ENCODE assay signal across 17 cellular contexts in the genomic region with DNA sequence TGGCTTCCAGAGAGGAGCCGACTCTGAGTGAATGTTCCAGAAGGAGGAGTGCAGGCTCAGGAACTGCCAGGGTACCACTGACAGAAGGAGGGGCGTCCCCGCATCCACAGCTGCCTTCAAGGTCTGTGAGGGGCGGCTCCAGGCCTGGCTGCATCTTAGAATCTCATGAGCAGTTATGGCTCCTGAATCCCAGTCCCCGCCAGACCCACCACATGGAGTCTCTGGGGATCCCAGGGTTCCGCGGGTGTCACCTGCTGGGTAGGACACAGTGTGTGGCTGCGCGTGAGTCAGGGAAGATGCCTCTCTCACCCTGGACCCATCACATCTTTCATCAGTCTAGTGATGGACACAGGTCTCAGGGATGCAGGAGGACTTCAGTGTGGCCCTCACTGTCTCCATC.
DNase-seq lines count a peak whose midpoint lies in the region; ATAC-seq and TF ChIP-seq lines count a peak whose summit lies in the region.
"Had no signal": no experiment of that assay in that cellular context is flagged by ENCODE, and none has a peak within 500 bp of the region (broad histone marks: within the 10 kb centered on the region; RNA-seq: fewer than 3 reads in every experiment).

No MANE protein-coding gene starts in this region.

- peaks cover 0 to 3% of the 10 kb centered on the region in 2 donors for H3K4me1 ChIP-seq in neuronal stem cell (ENCODE audit: control insufficient read depth in 2 of 2, insufficient read depth in 1 of 2, low read depth in 1 of 2, low read length in 2 of 2)
- H3K4me1 ChIP-seq in vagina = peaks cover 58% of the 10 kb centered on the region

- TF ChIP-seq CTCF in RWPE1 (conservative IDR thresholded peaks at IDR 0.05; ENCODE audit: low read depth) = no peak
- no peak for TF ChIP-seq CTCF in vagina (IDR thresholded peaks at IDR 0.05)
- TF ChIP-seq CTCF in activated CD8-positive, alpha-beta T cell treated with anti-CD3 and anti-CD28 coated beads for 36 hours (IDR thresholded peaks at IDR 0.05) = no peak
- no peak for TF ChIP-seq CTCF in progenitor cell of endocrine pancreas (IDR thresholded peaks at IDR 0.05; ENCODE audit: unreplicated experiment)

- peak overlapping the region; percentile 67 for H2BK5ac ChIP-seq in neuronal stem cell (ENCODE audit: low read length)

- peaks cover 6% of the 10 kb centered on the region for H3K79me1 ChIP-seq in neuronal stem cell (ENCODE audit: low read depth, low read length)

- DNase-seq in Right ventricle myocardium inferior (ENCODE audit: missing footprints) (peak; percentile 56), cardiac septum (ENCODE audit: low spot score) (no peak), RWPE1 (ENCODE audit: low spot score) (no peak), neuronal stem cell (ENCODE audit: low spot score) (no peak), vagina (ENCODE audit: extremely low spot score in 2 of 2) (no peak), progenitor cell of endocrine pancreas (ENCODE audit: low spot score, unreplicated experiment) (no peak)
- DNase-seq in activated CD8-positive, alpha-beta T cell treated with anti-CD3 and anti-CD28 coated beads for 36 hours = no peak
- DNase-seq: AML-193; C1 segment of cervical spinal cord; CD4-positive, alpha-beta memory T cell; DMS79 treated with DMSO at 0.1 percent for 48 hours; EL; H7 had no signal

- CTCF ChIA-PET in RWPE1 (lab: Yijun Ruan, JAX) = interaction anchor here (0.8 kb wide), 1 partner anchor 366 kb away, joined by 5 read pairs; no protein-coding TSS in a partner anchor
- CTCF ChIA-PET in activated CD8-positive, alpha-beta T cell treated with anti-CD3 and anti-CD28 coated beads for 36 hours (lab: Charles Lee) = no interaction called here

- H3K23ac ChIP-seq in neuronal stem cell (ENCODE audit: low read depth, low read length, poor library complexity) = no peak overlapping the region

- H3K27me3 ChIP-seq in neuronal stem cell (ENCODE audit: control insufficient read depth in 3 of 3, insufficient read depth in 3 of 3, low read depth in 1 of 3, low read length in 3 of 3) = no peaks in the 10 kb centered on the region
- H3K27me3 ChIP-seq in vagina = no peaks in the 10 kb centered on the region

- H2AFZ ChIP-seq in neuronal stem cell (ENCODE audit: low read length) = no peak overlapping the region
- H2AFZ ChIP-seq: GM23338 had no signal

- no peak for TF ChIP-seq POLR2A in vagina (IDR thresholded peaks at IDR 0.05)

- H3K14ac ChIP-seq in neuronal stem cell (ENCODE audit: low read length) = no peak overlapping the region

- H2BK15ac ChIP-seq in neuronal stem cell (ENCODE audit: low read length) = no peak overlapping the region

- H3K27ac Mint-ChIP-seq in activated CD8-positive, alpha-beta T cell treated with anti-CD3 and anti-CD28 coated beads for 36 hours = no peak overlapping the region
- H3K27ac Mint-ChIP-seq in progenitor cell of endocrine pancreas = no peak overlapping the region
- H3K27ac Mint-ChIP-seq: CD4-positive, alpha-beta memory T cell; GM23338 had no signal

- H2AK5ac ChIP-seq in neuronal stem cell (ENCODE audit: low read depth, low read length) = no peak overlapping the region

- no peak overlapping the region for H2BK12ac ChIP-seq in neuronal stem cell (ENCODE audit: low read length)

- H3K4ac ChIP-seq in neuronal stem cell (ENCODE audit: low read length) = no peak overlapping the region

- H3K36me3 ChIP-seq in neuronal stem cell (replicated peaks in 1 of 2; ENCODE audit: control insufficient read depth in 2 of 2, insufficient read depth in 2 of 2, low read length in 2 of 2) (no peaks in the 10 kb centered on the region), vagina (no peaks in the 10 kb centered on the region)

- H3K27me3 Mint-ChIP-seq in activated CD8-positive, alpha-beta T cell treated with anti-CD3 and anti-CD28 coated beads for 36 hours = peaks cover 6% of the 10 kb centered on the region
- no peaks in the 10 kb centered on the region for H3K27me3 Mint-ChIP-seq in progenitor cell of endocrine pancreas

- H3K4me2 ChIP-seq in neuronal stem cell (ENCODE audit: insufficient read depth, low read length, poor library complexity, severe bottlenecking) = no peak overlapping the region
- H3K4me2 ChIP-seq: GM23338 had no signal

- POLR2A ChIA-PET in RWPE1 (lab: Yijun Ruan, JAX; ENCODE audit: low non-redundant PET) = no interaction called here
- POLR2A ChIA-PET in activated CD8-positive, alpha-beta T cell treated with anti-CD3 and anti-CD28 coated beads for 36 hours (lab: Charles Lee) = no interaction called here

- H3K9me3 ChIP-seq in neuronal stem cell (replicated peaks in 1 of 2; ENCODE audit: control insufficient read depth in 2 of 2, insufficient read depth in 1 of 2, low read depth in 1 of 2, low read length in 2 of 2) (no peaks in the 10 kb centered on the region), vagina (no peaks in the 10 kb centered on the region)

- no peaks in the 10 kb centered on the region for H3K36me3 Mint-ChIP-seq in activated CD8-positive, alpha-beta T cell treated with anti-CD3 and anti-CD28 coated beads for 36 hours (ENCODE audit: low read depth)
- no peaks in the 10 kb centered on the region for H3K36me3 Mint-ChIP-seq in progenitor cell of endocrine pancreas (ENCODE audit: insufficient read depth)
- H3K36me3 Mint-ChIP-seq: CD4-positive, alpha-beta memory T cell had no signal

- H3K4me3 ChIP-seq in neuronal stem cell (ENCODE audit: low read length in 2 of 2) (no peak overlapping the region), vagina (no peak overlapping the region)
- H3K4me3 ChIP-seq: GM23338 had no signal

- H3K9ac ChIP-seq in neuronal stem cell (ENCODE audit: low read depth, low read length, poor library complexity) = peak overlapping the region; percentile 38

- no peak overlapping the region for H4K91ac ChIP-seq in neuronal stem cell (ENCODE audit: low read depth, low read length, poor library complexity)

- peaks cover 6% of the 10 kb centered on the region for H3K4me1 Mint-ChIP-seq in activated CD8-positive, alpha-beta T cell treated with anti-CD3 and anti-CD28 coated beads for 36 hours (ENCODE audit: low read depth)
- H3K4me1 Mint-ChIP-seq in progenitor cell of endocrine pancreas (ENCODE audit: low read depth) = no peaks in the 10 kb centered on the region

- H2BK120ac ChIP-seq in neuronal stem cell (ENCODE audit: low read depth, low read length) = no peak overlapping the region

- H3K27ac ChIP-seq in RWPE1 (peak overlapping the region; percentile 12; the same call in 1 of the 2 replicates), neuronal stem cell (replicated peaks; ENCODE audit: low read length) (no peak overlapping the region), vagina (peak overlapping the region; percentile 63)
- H3K27ac ChIP-seq: 22Rv1, HL-60 had no signal

- intact Hi-C loops in Right ventricle myocardium inferior (cut with DNase I) (no loop called here), cardiac septum (cut with DNase I) (no loop called here), vagina (cut with DNase I) (no loop called here)
- intact Hi-C loops in activated CD8-positive, alpha-beta T cell treated with anti-CD3 and anti-CD28 coated beads for 36 hours (cut with micrococcal nuclease) = no loop called here

- H3K4me3 Mint-ChIP-seq in activated CD8-positive, alpha-beta T cell treated with anti-CD3 and anti-CD28 coated beads for 36 hours = no peak overlapping the region
- H3K4me3 Mint-ChIP-seq in progenitor cell of endocrine pancreas (ENCODE audit: low read depth) = no peak overlapping the region
- H3K4me3 Mint-ChIP-seq: CD4-positive, alpha-beta memory T cell; GM23338 had no signal

- no peak overlapping the region for H4K8ac ChIP-seq in neuronal stem cell (ENCODE audit: low read depth, low read length)

- WGBS in neuronal stem cell (ENCODE audit: extremely low coverage in 2 of 2, insufficient read length in 2 of 2, insufficient replicate concordance in 1 of 2), 2 donors = no CpG with 5 or more reads among the region's 9 CpGs

- ATAC-seq in Right ventricle myocardium inferior = no peak
- no peak for ATAC-seq in HG03139 (IDR thresholded peaks at IDR 0.05; ENCODE audit: unreplicated experiment)
- no peak for ATAC-seq in activated CD8-positive, alpha-beta T cell treated with anti-CD3 and anti-CD28 coated beads for 36 hours
- ATAC-seq: GM23338 had no signal

- no peaks in the 10 kb centered on the region for H3K9me3 Mint-ChIP-seq in activated CD8-positive, alpha-beta T cell treated with anti-CD3 and anti-CD28 coated beads for 36 hours
- H3K9me3 Mint-ChIP-seq in progenitor cell of endocrine pancreas (ENCODE audit: low read depth) = no peaks in the 10 kb centered on the region
- H3K9me3 Mint-ChIP-seq: CD4-positive, alpha-beta memory T cell; GM23338 had no signal

- H3K18ac ChIP-seq in neuronal stem cell (ENCODE audit: low read length) = no peak overlapping the region
